ENCODE assay signal across 9 cellular contexts in genomic region chr17:16442141-16442540, GRCh38.
DNase-seq lines count a peak whose midpoint lies in the region; ATAC-seq and TF ChIP-seq lines count a peak whose summit lies in the region.
"Had no signal": no experiment of that assay in that cellular context is flagged by ENCODE, and none has a peak within 500 bp of the region (broad histone marks: within the 10 kb centered on the region; RNA-seq: fewer than 3 reads in every experiment).

No MANE protein-coding gene starts in this region.

- TF ChIP-seq CTCF in fibroblast of mammary gland (conservative IDR thresholded peaks at IDR 0.05; ENCODE audit: control insufficient read depth, insufficient read depth, low read depth, low read length) (no peak), tibial artery (IDR thresholded peaks at IDR 0.05) (no peak)

- no peaks in the 10 kb centered on the region for H3K9me3 ChIP-seq in HAP-1
- H3K9me3 ChIP-seq in tibial artery, result no peaks in the 10 kb centered on the region

- DNase-seq in AML-193 (lab: John Stamatoyannopoulos, UW) (peak; percentile 31 to 38), HAP-1 (ENCODE audit: low spot score in 2 of 2) (peak; percentile 17 to 36), SKM-1 (lab: John Stamatoyannopoulos, UW; ENCODE audit: unreplicated experiment) (peak; percentile 82), fibroblast of mammary gland (ENCODE audit: low read depth) (peak; percentile 62), tibial artery (no peak), NCI-H1694 treated with DMSO at 0.1 percent for 48 hours (lab: John Stamatoyannopoulos, UW) (no peak)

- in situ Hi-C loops in HAP-1 (cut with MboI; ENCODE audit: low sequenced_read_pairs), result no loop called here

- intact Hi-C loops in tibial artery (cut with DNase I; ENCODE audit: low total_unique reads), result no loop called here

- peak overlapping the region; percentile 99; the same call in 1 of the 2 replicates for H3K4me3 ChIP-seq in HAP-1
- H3K4me3 ChIP-seq in fibroblast of mammary gland (ENCODE audit: control insufficient read depth, low read depth, low read length), result peak overlapping the region; percentile 95
- H3K4me3 ChIP-seq in tibial artery, result no peak overlapping the region

- ATAC-seq in HG03196 (IDR thresholded peaks at IDR 0.05; ENCODE audit: unreplicated experiment) (no peak), HG03469 (IDR thresholded peaks at IDR 0.05; ENCODE audit: unreplicated experiment) (no peak)
- ATAC-seq: activated CD4-positive, CD25-positive, alpha-beta regulatory T cell treated with anti-CD3 and anti-CD28 coated beads, Interleukin-2, amount 50 U/mL, for 24 hours had no signal

- H3K4me1 ChIP-seq in HAP-1, result peaks cover 29% of the 10 kb centered on the region
- peaks cover 0 to 34% (median 30%) of the 10 kb centered on the region in 4 donors for H3K4me1 ChIP-seq in tibial artery

- H3K27me3 ChIP-seq in HAP-1 (ENCODE audit: low read depth) (no peaks in the 10 kb centered on the region), tibial artery (no peaks in the 10 kb centered on the region)

- H3K27ac ChIP-seq in tibial artery, result no peak overlapping the region

- H3K36me3 ChIP-seq in HAP-1 (replicated peaks), result peaks cover 83% of the 10 kb centered on the region
- peaks cover 0 to 60% (median 43%) of the 10 kb centered on the region in 3 donors for H3K36me3 ChIP-seq in tibial artery

Comparison
In these comparisons a context has a peak if more than half of its experiments do, and no peak if none do; other contexts are left out.
1. DNase-seq: peak in AML-193 (2 of 2), HAP-1 (2 of 2), SKM-1 (single experiment) and fibroblast of mammary gland (single experiment); none in tibial artery (0 of 2) and NCI-H1694 treated with DMSO at 0.1 percent for 48 hours (single experiment).
2. H3K4me3 ChIP-seq: peak in HAP-1 (single experiment) and fibroblast of mammary gland (single experiment); none in tibial artery (0 of 2).